Comparison of ENCODE assay signal across 24 cellular contexts in the genomic region with DNA sequence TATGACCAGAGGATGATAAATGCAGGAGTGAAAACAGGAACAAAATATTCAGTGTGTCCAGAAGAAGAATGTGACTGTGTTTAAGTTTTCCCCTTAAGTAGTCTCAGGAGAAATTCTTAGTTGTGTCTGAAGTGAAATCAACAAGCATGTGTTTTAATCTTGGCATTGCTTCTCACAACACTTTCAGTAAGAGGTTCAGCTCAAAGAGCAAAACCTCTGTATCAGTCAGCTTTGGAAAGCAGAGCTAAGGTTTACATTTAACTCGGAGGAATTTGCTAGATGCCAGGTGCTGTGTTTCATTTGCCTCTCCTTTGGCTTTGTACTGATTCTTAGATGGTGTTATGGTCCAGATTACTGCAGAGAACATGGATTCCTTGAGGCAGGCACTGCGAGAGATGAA.
"Had no signal": no experiment of that assay in that cellular context is flagged by ENCODE, and none has a peak within 500 bp of the region (broad histone marks: within the 10 kb centered on the region; RNA-seq: fewer than 3 reads in every experiment).

No MANE protein-coding gene starts in this region.

- H3K4me1 Mint-ChIP-seq: mesothelial cell of epicardium; naive B cell; naive thymus-derived CD8-positive, alpha-beta T cell had no signal

- H3K27me3 Mint-ChIP-seq: effector memory CD8-positive, alpha-beta T cell; naive B cell; naive thymus-derived CD8-positive, alpha-beta T cell had no signal

- H3K36me3 Mint-ChIP-seq: naive B cell had no signal

- H3K9me3 Mint-ChIP-seq: effector memory CD8-positive, alpha-beta T cell; endodermal cell; mesothelial cell of epicardium; naive B cell; naive thymus-derived CD8-positive, alpha-beta T cell had no signal

- H3K4me3 Mint-ChIP-seq: effector memory CD8-positive, alpha-beta T cell; endodermal cell; mesothelial cell of epicardium; naive B cell; naive thymus-derived CD8-positive, alpha-beta T cell had no signal

- DNase-seq: dermis blood vessel endothelial cell; dorsolateral prefrontal cortex; effector CD8-positive, alpha-beta T cell; effector memory CD8-positive, alpha-beta T cell; endodermal cell; erythroblast; esophagus squamous epithelium; foreskin fibroblast; foreskin melanocyte; gastrocnemius medialis; glutamatergic neuron; head of caudate nucleus; heart right ventricle; hippocampal formation; left cardiac atrium; left lung; left ventricle myocardium superior; lower lobe of right lung; mesenchymal stem cell; mucosa of descending colon; naive B cell; naive thymus-derived CD8-positive, alpha-beta T cell had no signal

- ATAC-seq: effector memory CD8-positive, alpha-beta T cell; esophagus mucosa; gastrocnemius medialis; heart right ventricle; left cardiac atrium; left lung; left ventricle myocardium superior; mucosa of descending colon; naive thymus-derived CD8-positive, alpha-beta T cell had no signal

- H3K27ac Mint-ChIP-seq: endodermal cell, mesothelial cell of epicardium, naive B cell had no signal
